ENCODE assay signal across 31 cellular contexts in genomic region chr13:109246001-109246400, GRCh38.
A peak's percentile ranks its signal among the peaks of the same experiment; 100 is the strongest.
DNase-seq lines count a peak whose midpoint lies in the region; ATAC-seq and TF ChIP-seq lines count a peak whose summit lies in the region.
"Had no signal": no experiment of that assay in that cellular context is flagged by ENCODE, and none has a peak within 500 bp of the region (broad histone marks: within the 10 kb centered on the region; RNA-seq: fewer than 3 reads in every experiment).

No MANE protein-coding gene starts in this region.

- H2AK5ac ChIP-seq in trophoblast cell (ENCODE audit: low read length): peak overlapping the region; percentile 29

- no peak overlapping the region for H3K4me2 ChIP-seq in trophoblast cell (ENCODE audit: low read length)
- H3K4me2 ChIP-seq: GM23338, SK-N-SH had no signal

- H3K27ac ChIP-seq in SJSA1: peak overlapping the region; percentile 98
- peak overlapping the region; percentile 47 for H3K27ac ChIP-seq in trophoblast cell (ENCODE audit: low read depth, low read length)
- no peak overlapping the region for H3K27ac ChIP-seq in body of pancreas
- H3K27ac ChIP-seq: 22Rv1, Peyer's patch had no signal

- H3K79me1 ChIP-seq in trophoblast cell (ENCODE audit: low read length): peaks cover 16% of the 10 kb centered on the region

- H3K23ac ChIP-seq in trophoblast cell (ENCODE audit: low read length): no peak overlapping the region

- intact Hi-C loops in body of pancreas (cut with DNase I): no loop called here

- no peak for TF ChIP-seq POLR2A in body of pancreas (IDR thresholded peaks at IDR 0.05)

- peak overlapping the region; percentile 73 for H2BK5ac ChIP-seq in trophoblast cell (ENCODE audit: low read depth, low read length, poor library complexity)

- H3K18ac ChIP-seq in trophoblast cell (ENCODE audit: low read length): no peak overlapping the region

- no peaks in the 10 kb centered on the region for H3K4me1 Mint-ChIP-seq in activated naive CD8-positive, alpha-beta T cell treated with anti-CD3 and anti-CD28 coated beads, Interleukin-2, amount 50 U/mL, for 24 hours
- H3K4me1 Mint-ChIP-seq: CD8-positive, alpha-beta memory T cell; GM23338 had no signal

- no peak overlapping the region for H3K9ac ChIP-seq in trophoblast cell (ENCODE audit: low read length)
- H3K9ac ChIP-seq: SK-N-SH had no signal

- TF ChIP-seq CTCF in epithelial cell of esophagus (IDR thresholded peaks at IDR 0.05; ENCODE audit: insufficient read depth, low read depth, low read length, missing control alignments) (no peak), body of pancreas (IDR thresholded peaks at IDR 0.05) (no peak)

- H3K4me3 ChIP-seq in SJSA1 (no peak overlapping the region), epithelial cell of esophagus (ENCODE audit: low read length) (no peak overlapping the region), trophoblast cell (ENCODE audit: low read depth, low read length) (no peak overlapping the region), body of pancreas (no peak overlapping the region)
- H3K4me3 ChIP-seq: GM12878, GM23338, Peyer's patch had no signal

- peaks cover 15% of the 10 kb centered on the region for H3K9me3 Mint-ChIP-seq in activated naive CD8-positive, alpha-beta T cell treated with anti-CD3 and anti-CD28 coated beads, Interleukin-2, amount 50 U/mL, for 24 hours

- H4K12ac ChIP-seq in trophoblast cell (ENCODE audit: low read depth, low read length): no peak overlapping the region

- peak overlapping the region; percentile 92 for H2BK12ac ChIP-seq in trophoblast cell (ENCODE audit: low read length)

- peaks cover 55% of the 10 kb centered on the region for H3K4me1 ChIP-seq in SJSA1 (replicated peaks)
- peaks cover 0 to 8% of the 10 kb centered on the region in 2 experiments for H3K4me1 ChIP-seq in trophoblast cell (ENCODE audit: control insufficient read depth in 1 of 2, insufficient read depth in 2 of 2, low read length in 2 of 2)
- H3K4me1 ChIP-seq in body of pancreas: no peaks in the 10 kb centered on the region
- H3K4me1 ChIP-seq: Peyer's patch had no signal

- DNase-seq in NCI-H82 (lab: John Stamatoyannopoulos, UW): peak; percentile 33
- DNase-seq in NCI-H82 treated with DMSO at 0.1 percent for 48 hours (lab: John Stamatoyannopoulos, UW; ENCODE audit: unreplicated experiment): no peak
- peak; percentile 72 to 85 for DNase-seq in SJSA1 (ENCODE audit: low read depth in 1 of 2, low spot score in 2 of 2)
- peak; percentile 19 for DNase-seq in epithelial cell of esophagus (ENCODE audit: low read depth)
- DNase-seq in trophoblast cell: no peak
- DNase-seq in activated naive CD8-positive, alpha-beta T cell treated with anti-CD3 and anti-CD28 coated beads, Interleukin-2, amount 50 U/mL, for 24 hours: no peak
- no peak for DNase-seq in body of pancreas
- DNase-seq: ACHN; BE2C; CD8-positive, alpha-beta memory T cell; DMS 273 treated with DMSO at 0.1 percent for 48 hours; DMS79; EL; GDM1; H9; HFFc6; Karpas-422; NCI-H1092 treated with DMSO at 0.1 percent for 48 hours; NCI-H1436; NCI-H187; NCI-H2081 treated with DMSO at 0.1 percent for 48 hours; NCI-H446; NCI-H524 treated with DMSO at 0.1 percent for 48 hours; Peyer's patch; SIG-M5; SK-N-SH had no signal

- H3K27me3 ChIP-seq in SJSA1 (replicated peaks): no peaks in the 10 kb centered on the region
- no peaks in the 10 kb centered on the region for H3K27me3 ChIP-seq in trophoblast cell (ENCODE audit: insufficient read depth, low read length)
- no peaks in the 10 kb centered on the region for H3K27me3 ChIP-seq in body of pancreas
- H3K27me3 ChIP-seq: BE2C, Peyer's patch had no signal

- H3K36me3 ChIP-seq in SJSA1 (no peaks in the 10 kb centered on the region; the same call in 1 of the 2 replicates), trophoblast cell (ENCODE audit: control insufficient read depth in 1 of 2, insufficient read depth in 2 of 2, low read length in 2 of 2) (no peaks in the 10 kb centered on the region), body of pancreas (replicated peaks in 1 of 2; ENCODE audit: insufficient read depth in 1 of 2, low read depth in 2 of 2) (no peaks in the 10 kb centered on the region)
- H3K36me3 ChIP-seq: BE2C, Peyer's patch had no signal

- no peak overlapping the region for H2AFZ ChIP-seq in trophoblast cell (ENCODE audit: insufficient read depth, low read length, poor library complexity)
- H2AFZ ChIP-seq: GM23338 had no signal

- H4K8ac ChIP-seq in trophoblast cell (ENCODE audit: low read depth, low read length): peak overlapping the region; percentile 35

- ATAC-seq in activated naive CD8-positive, alpha-beta T cell treated with anti-CD3 and anti-CD28 coated beads, Interleukin-2, amount 50 U/mL, for 24 hours: no peak
- ATAC-seq in body of pancreas: no peak
- no peak for ATAC-seq in HG02852 (IDR thresholded peaks at IDR 0.05; ENCODE audit: unreplicated experiment)
- ATAC-seq: GM12878, GM23338 had no signal

- H3K9me3 ChIP-seq in SJSA1 (replicated peaks): peaks cover 4% of the 10 kb centered on the region
- H3K9me3 ChIP-seq in trophoblast cell (ENCODE audit: insufficient read depth, low read depth, low read length): no peaks in the 10 kb centered on the region
- no peaks in the 10 kb centered on the region for H3K9me3 ChIP-seq in body of pancreas
- H3K9me3 ChIP-seq: BE2C, Peyer's patch, SK-N-SH had no signal

- H3K4me3 Mint-ChIP-seq in activated naive CD8-positive, alpha-beta T cell treated with anti-CD3 and anti-CD28 coated beads, Interleukin-2, amount 50 U/mL, for 24 hours: no peak overlapping the region
- H3K4me3 Mint-ChIP-seq: CD14-positive monocyte; CD8-positive, alpha-beta memory T cell; GM23338; H9; HFFc6 had no signal

- no peaks in the 10 kb centered on the region for H3K36me3 Mint-ChIP-seq in activated naive CD8-positive, alpha-beta T cell treated with anti-CD3 and anti-CD28 coated beads, Interleukin-2, amount 50 U/mL, for 24 hours (ENCODE audit: low read depth)
- H3K36me3 Mint-ChIP-seq: CD14-positive monocyte; CD8-positive, alpha-beta memory T cell had no signal

- H3K14ac ChIP-seq in trophoblast cell (ENCODE audit: low read length): peak overlapping the region; percentile 74

- peaks cover 6% of the 10 kb centered on the region for H3K27me3 Mint-ChIP-seq in activated naive CD8-positive, alpha-beta T cell treated with anti-CD3 and anti-CD28 coated beads, Interleukin-2, amount 50 U/mL, for 24 hours

- peak overlapping the region; percentile 47 for H4K91ac ChIP-seq in trophoblast cell (ENCODE audit: low read depth, low read length)

- peak overlapping the region; percentile 10 for H3K4ac ChIP-seq in trophoblast cell (ENCODE audit: low read depth, low read length)

- H3K27ac Mint-ChIP-seq in activated naive CD8-positive, alpha-beta T cell treated with anti-CD3 and anti-CD28 coated beads, Interleukin-2, amount 50 U/mL, for 24 hours: no peak overlapping the region
- H3K27ac Mint-ChIP-seq: CD14-positive monocyte; CD8-positive, alpha-beta memory T cell; GM23338; H9; HFFc6 had no signal

- no CpG with 5 or more reads among the region's 1 CpG for WGBS in trophoblast cell (ENCODE audit: extremely low coverage, insufficient coverage, insufficient read length)
- WGBS in body of pancreas, 2 donors: 79 to 84% methylated on average over 1 of the region's 1 CpG

- peak overlapping the region; percentile 79 for H2BK120ac ChIP-seq in trophoblast cell (ENCODE audit: insufficient read depth, low read length, poor library complexity)

- H3K79me2 ChIP-seq in trophoblast cell (ENCODE audit: control insufficient read depth, insufficient read depth, low read length, poor library complexity): no peaks in the 10 kb centered on the region

Comparison
In these comparisons a context has a peak if more than half of its experiments do, and no peak if none do; other contexts are left out.
1. DNase-seq: peak in NCI-H82 (single experiment), SJSA1 (2 of 2) and epithelial cell of esophagus (single experiment); none in NCI-H82 treated with DMSO at 0.1 percent for 48 hours (single experiment), trophoblast cell (0 of 2), activated naive CD8-positive, alpha-beta T cell treated with anti-CD3 and anti-CD28 coated beads, Interleukin-2, amount 50 U/mL, for 24 hours (single experiment) and body of pancreas (0 of 4).
2. H3K27ac ChIP-seq: peak in SJSA1 (single experiment) and trophoblast cell (single experiment); none in body of pancreas (0 of 4).